ENCODE assay signal across 8 cellular contexts in the genomic region with DNA sequence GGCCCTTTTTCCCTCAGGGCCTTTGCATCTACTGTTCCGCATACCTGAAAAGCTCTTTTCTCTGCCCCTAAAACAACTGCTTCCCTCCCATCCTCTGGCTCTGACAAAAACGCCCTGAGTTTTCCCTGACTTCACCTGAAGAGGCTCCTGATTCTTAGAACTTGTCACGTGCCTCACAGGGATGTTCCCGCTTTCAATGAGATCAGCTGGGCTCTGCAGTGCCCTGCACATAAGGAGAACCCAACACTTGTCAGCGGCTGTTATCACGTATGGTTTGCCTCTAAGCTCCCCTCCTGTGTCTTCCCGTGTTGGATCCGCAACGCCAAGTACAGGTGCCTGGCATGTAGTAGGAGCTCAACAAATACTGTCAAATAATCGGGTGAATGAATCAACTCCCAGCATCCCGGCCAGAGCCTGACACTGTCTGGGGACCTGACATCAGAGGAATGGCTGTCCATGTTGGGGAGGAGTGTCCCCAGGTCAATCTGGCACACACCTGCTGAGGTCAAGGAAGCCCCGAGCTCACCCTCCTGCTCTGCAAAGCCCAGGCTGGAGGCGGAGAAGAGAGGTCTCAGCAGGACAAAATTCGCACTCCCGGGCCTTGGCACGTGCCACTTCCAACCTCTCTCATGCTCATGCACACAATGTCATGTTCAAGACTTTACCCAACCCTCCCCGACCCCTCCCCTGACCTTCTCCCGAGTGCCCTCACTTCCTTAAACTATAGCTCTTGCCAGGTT. TPM values are rescaled to one million over a fixed set of nuclear protein-coding genes. Genes with fewer than 3 reads are reported as not detected.
A peak's percentile ranks its signal among the peaks of the same experiment; 100 is the strongest.
DNase-seq lines count a peak whose midpoint lies in the region; ATAC-seq and TF ChIP-seq lines count a peak whose summit lies in the region.

No MANE protein-coding gene starts in this region.

- H3K36me3 Mint-ChIP-seq in T-helper 17 cell (ENCODE audit: low read depth), result peaks cover 1% of the 10 kb centered on the region

- peak overlapping the region; percentile 35 for H3K27ac ChIP-seq in hepatocyte

- no peaks in the 10 kb centered on the region for H3K27me3 ChIP-seq in hepatocyte

- no peaks in the 10 kb centered on the region for H3K36me3 ChIP-seq in hepatocyte (replicated peaks; ENCODE audit: insufficient read depth, low read depth)

- peaks cover 13% of the 10 kb centered on the region for H3K79me2 ChIP-seq in hepatocyte

- TF ChIP-seq CTCF in hepatocyte (IDR thresholded peaks at IDR 0.05; ENCODE audit: poor library complexity), result no peak

- no peaks in the 10 kb centered on the region for H3K9me3 ChIP-seq in T-helper 17 cell (ENCODE audit: control insufficient read depth, low read length, poor library complexity, severe bottlenecking)
- no peaks in the 10 kb centered on the region for H3K9me3 ChIP-seq in hepatocyte (ENCODE audit: low read depth)

- peaks cover 11% of the 10 kb centered on the region for H3K4me1 ChIP-seq in hepatocyte (ENCODE audit: insufficient read depth)

- peak overlapping the region; percentile 84 for H3K4me3 Mint-ChIP-seq in T-helper 17 cell

- peak overlapping the region; percentile 53 for H3K27ac Mint-ChIP-seq in T-helper 17 cell

- ATAC-seq in T-helper 17 cell (no peak), HG03175 (IDR thresholded peaks at IDR 0.05; ENCODE audit: unreplicated experiment) (no peak)
- no peak for ATAC-seq in stimulated activated naive CD8-positive, alpha-beta T cell treated with anti-CD3 and anti-CD28 coated beads, Interleukin-15, Interleukin-2, amounts not matched to agents 100 U/mL and 50 U/mL, for 24 hours

- 60% methylated on average over 18 of the region's 18 CpGs for WGBS in hepatocyte (ENCODE audit: low lambda C conversion rate, missing lambda C conversion rate)

- H2AFZ ChIP-seq in hepatocyte, result no peak overlapping the region

- H3K4me3 ChIP-seq in hepatocyte, result no peak overlapping the region

- peak overlapping the region; percentile 90 for H3K4me2 ChIP-seq in hepatocyte

- DNase-seq in NCI-H2227 (lab: John Stamatoyannopoulos, UW; ENCODE audit: unreplicated experiment) (peak; percentile 33), NCI-H2227 treated with DMSO at 0.1 percent for 48 hours (lab: John Stamatoyannopoulos, UW) (no peak), T-helper 17 cell (no peak), hepatocyte (ENCODE audit: low spot score) (no peak), MV-4-11 (lab: John Stamatoyannopoulos, UW) (no peak), 8988T (no peak)
- peak; percentile 15 for DNase-seq in stimulated activated naive CD8-positive, alpha-beta T cell treated with anti-CD3 and anti-CD28 coated beads, Interleukin-15, Interleukin-2, amounts not matched to agents 100 U/mL and 50 U/mL, for 24 hours

- H3K4me1 Mint-ChIP-seq in T-helper 17 cell, result peaks cover 35% of the 10 kb centered on the region

- H3K27me3 Mint-ChIP-seq in T-helper 17 cell, result no peaks in the 10 kb centered on the region

- no peaks in the 10 kb centered on the region for H3K9me2 ChIP-seq in hepatocyte (replicated peaks; ENCODE audit: insufficient read depth)

- peaks cover 3% of the 10 kb centered on the region for H4K20me1 ChIP-seq in hepatocyte (ENCODE audit: insufficient read depth, poor library complexity, severe bottlenecking)

RNA-seq across cellular contexts. Expression of gene GRK2, which starts 4.2 kb away (rescaled TPM):
- total RNA-seq in T-helper 17 cell, result 100 to 1,000 TPM; 264 to 276 TPM
- total RNA-seq in hepatocyte, result 41.4 and 57.3 TPM in 2 replicates
- 59.6 and 64.1 TPM in 2 replicates for polyA plus RNA-seq in hepatocyte

RNA-seq across cellular contexts. Expression of gene ANKRD13D, which starts 27.0 kb away (rescaled TPM):
- total RNA-seq in T-helper 17 cell (100 to 1,000 TPM; 174 to 220 TPM), hepatocyte (22.1 and 25.3 TPM in 2 replicates)
- 43.9 and 49.5 TPM in 2 replicates for polyA plus RNA-seq in hepatocyte

RNA-seq across cellular contexts. Expression of gene SSH3, which starts 41.2 kb away (rescaled TPM):
- 10 to 100 TPM; 12.8 to 17.8 TPM for total RNA-seq in T-helper 17 cell
- 27.7 and 29.7 TPM in 2 replicates for total RNA-seq in hepatocyte
- 49.5 and 66.4 TPM in 2 replicates for polyA plus RNA-seq in hepatocyte

Comparison
In these comparisons a context has a peak if more than half of its experiments do, and no peak if none do; other contexts are left out.
1. DNase-seq: peak in NCI-H2227 (single experiment) and stimulated activated naive CD8-positive, alpha-beta T cell treated with anti-CD3 and anti-CD28 coated beads, Interleukin-15, Interleukin-2, amounts not matched to agents 100 U/mL and 50 U/mL, for 24 hours (single experiment); none in NCI-H2227 treated with DMSO at 0.1 percent for 48 hours (single experiment), T-helper 17 cell (0 of 3), hepatocyte (single experiment), MV-4-11 (single experiment) and 8988T (single experiment).